8 cellular contexts compared by ENCODE assay signal in the genomic region with DNA sequence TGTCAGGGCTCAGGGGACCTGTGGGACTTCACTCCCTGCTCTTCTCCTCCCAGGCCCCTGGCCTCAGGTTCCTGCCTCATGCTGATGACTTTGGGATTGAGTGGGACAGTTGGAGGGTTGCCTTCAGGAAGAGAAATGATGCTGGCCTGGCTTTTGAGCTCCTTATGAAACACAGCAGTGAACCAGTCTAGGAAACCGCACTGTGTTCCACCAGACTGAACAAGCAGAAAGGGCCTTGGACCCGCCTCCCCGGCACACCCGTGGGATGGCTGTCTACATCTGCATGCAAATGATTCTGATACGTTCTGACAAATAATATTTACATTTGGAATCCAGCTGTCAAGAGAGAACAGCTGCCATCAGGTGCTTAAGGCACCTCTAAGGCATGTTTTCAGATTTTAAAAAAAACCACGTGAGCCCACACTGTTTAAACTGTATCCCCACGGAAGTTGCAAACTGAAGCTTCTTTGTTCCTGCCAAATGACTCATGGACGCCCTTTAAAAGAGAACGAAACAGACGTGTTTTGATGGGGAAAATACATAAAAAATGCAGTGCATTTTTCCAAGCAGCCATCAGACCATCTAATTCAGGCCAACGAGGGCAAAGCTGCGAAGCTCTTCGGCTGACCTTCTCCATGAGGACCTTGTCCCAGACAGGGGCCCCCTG. TPM values are rescaled to one million over a fixed set of nuclear protein-coding genes. Genes with fewer than 3 reads are reported as not detected.
A peak's percentile ranks its signal among the peaks of the same experiment; 100 is the strongest.
DNase-seq lines count a peak whose midpoint lies in the region; ATAC-seq and TF ChIP-seq lines count a peak whose summit lies in the region.

No MANE protein-coding gene starts in this region.

- POLR2A ChIA-PET in HEK293T (lab: Yijun Ruan, JAX), result no interaction called here

- H3K27ac Mint-ChIP-seq in T-helper 17 cell, result no peak overlapping the region

- no peaks in the 10 kb centered on the region for H3K9me3 ChIP-seq in gastrocnemius medialis
- H3K9me3 ChIP-seq in T-helper 17 cell (ENCODE audit: control insufficient read depth, low read length, poor library complexity, severe bottlenecking), result no peaks in the 10 kb centered on the region

- H3K4me1 ChIP-seq in gastrocnemius medialis, result no peaks in the 10 kb centered on the region

- H3K36me3 Mint-ChIP-seq in T-helper 17 cell (ENCODE audit: low read depth), result no peaks in the 10 kb centered on the region

- CTCF ChIA-PET in HEK293T (lab: Yijun Ruan, JAX), result no interaction called here

- TF ChIP-seq POLR2A in gastrocnemius medialis (IDR thresholded peaks at IDR 0.05), result no peak

- H3K4me1 Mint-ChIP-seq in T-helper 17 cell, result peaks cover 2% of the 10 kb centered on the region

- in situ Hi-C loops in gastrocnemius medialis (cut with MboI; ENCODE audit: low sequenced_read_pairs in 4 of 4), result no loop called here

- peak; percentile 97 for DNase-seq in DMS153 treated with DMSO at 0.1 percent for 48 hours (lab: John Stamatoyannopoulos, UW; ENCODE audit: unreplicated experiment)
- peak; percentile 87 for DNase-seq in LHCN-M2 (ENCODE audit: low read depth)
- peak; percentile 56 for DNase-seq in left ventricle myocardium superior
- DNase-seq in gastrocnemius medialis, result peak in 1 of 2 donors; percentile 24
- DNase-seq in T-helper 17 cell, result no peak
- no peak for DNase-seq in HEK293T (ENCODE audit: extremely low spot score)
- no peak for DNase-seq in stimulated activated CD4-positive, alpha-beta T cell treated with anti-CD3 and anti-CD28 coated beads, Interleukin-4, amount 100 ng/mL, for 24 hours

- H3K36me3 ChIP-seq in gastrocnemius medialis, result no peaks in the 10 kb centered on the region

- H3K27me3 Mint-ChIP-seq in T-helper 17 cell, result peaks cover 41% of the 10 kb centered on the region

- no peaks in the 10 kb centered on the region for H3K27me3 ChIP-seq in gastrocnemius medialis

- no peak for TF ChIP-seq CTCF in VCaP (conservative IDR thresholded peaks at IDR 0.05)
- no peak for TF ChIP-seq CTCF in gastrocnemius medialis (IDR thresholded peaks at IDR 0.05 in 4 of 5, conservative IDR thresholded peaks at IDR 0.05 in 1 of 5)

- intact Hi-C loops in left ventricle myocardium superior (cut with micrococcal nuclease), result no loop called here
- intact Hi-C loops in gastrocnemius medialis (cut with DNase I; ENCODE audit: low total_unique reads), result no loop called here

- H3K27ac ChIP-seq in VCaP (peak overlapping the region; percentile 86), gastrocnemius medialis (peak overlapping the region; percentile 26 to 70 (median 50))

- no peak overlapping the region for H3K4me3 ChIP-seq in gastrocnemius medialis

- ATAC-seq in left ventricle myocardium superior (peak; percentile 81), gastrocnemius medialis (peak; percentile 62 to 66), T-helper 17 cell (no peak)

- no peak overlapping the region for H3K4me3 Mint-ChIP-seq in T-helper 17 cell

TF ChIP-seq in HEK293T, 16 proteins besides CTCF, POLR2A, EP300 and RAD21:
- TF ChIP-seq SUZ12 (IDR thresholded peaks at IDR 0.05) (no peak), ARNT (IDR thresholded peaks at IDR 0.05) (no peak), CTBP1 (IDR thresholded peaks at IDR 0.05; ENCODE audit: borderline replicate concordance) (no peak), ELF4 (IDR thresholded peaks at IDR 0.05) (no peak), PKNOX1 (IDR thresholded peaks at IDR 0.05) (no peak), L3MBTL2 (conservative IDR thresholded peaks at IDR 0.05) (no peak), ZNF384 (IDR thresholded peaks at IDR 0.05) (no peak), FOXA1 (IDR thresholded peaks at IDR 0.05) (no peak), TARDBP (IDR thresholded peaks at IDR 0.05) (no peak), NFRKB (IDR thresholded peaks at IDR 0.05) (no peak), SP1 (IDR thresholded peaks at IDR 0.05) (no peak), FOXK2 (IDR thresholded peaks at IDR 0.05) (no peak), BHLHE40 (IDR thresholded peaks at IDR 0.05; ENCODE audit: borderline replicate concordance) (no peak), FOXM1 (IDR thresholded peaks at IDR 0.05; ENCODE audit: borderline replicate concordance) (no peak), LEF1 (IDR thresholded peaks at IDR 0.05; ENCODE audit: borderline replicate concordance) (no peak), HDGF (IDR thresholded peaks at IDR 0.05; ENCODE audit: borderline replicate concordance) (no peak)

RNA-seq across cellular contexts. Expression of gene ASAP2, which starts 27.6 kb away (rescaled TPM):
- 66.1 and 81.7 TPM in 2 replicates for total RNA-seq in LHCN-M2 (2014; rRNA removed)
- 39.5 TPM for polyA plus RNA-seq in LHCN-M2 (2012)
- total RNA-seq in left ventricle myocardium superior, result 10.1 TPM
- total RNA-seq in gastrocnemius medialis, result 1 to 10 TPM; 1.9 to 4.0 (median 3.4) TPM
- 10 to 100 TPM in 1 of 2 donors, under 1 TPM in 1; 0.75 to 14.8 TPM for total RNA-seq in T-helper 17 cell

Comparison
In these comparisons a context has a peak if more than half of its experiments do, and no peak if none do; other contexts are left out.
1. DNase-seq: peak in DMS153 treated with DMSO at 0.1 percent for 48 hours (single experiment), LHCN-M2 (single experiment) and left ventricle myocardium superior (single experiment); none in T-helper 17 cell (0 of 3), HEK293T (single experiment) and stimulated activated CD4-positive, alpha-beta T cell treated with anti-CD3 and anti-CD28 coated beads, Interleukin-4, amount 100 ng/mL, for 24 hours (single experiment).